9 cellular contexts compared by ENCODE assay signal in genomic region chr7:43586251-43586900, GRCh38. TPM values are rescaled to one million over a fixed set of nuclear protein-coding genes. Genes with fewer than 3 reads are reported as not detected.
DNase-seq lines count a peak whose midpoint lies in the region; ATAC-seq, FAIRE-seq and TF ChIP-seq lines count a peak whose summit lies in the region.
"Had no signal": no experiment of that assay in that cellular context is flagged by ENCODE, and none has a peak within 500 bp of the region (broad histone marks: within the 10 kb centered on the region; RNA-seq: fewer than 3 reads in every experiment).

No MANE protein-coding gene starts in this region.

- H3K27ac ChIP-seq in CD8-positive, alpha-beta T cell (ENCODE audit: low read depth, low read length) = peak overlapping the region; percentile 81
- H3K27ac ChIP-seq in gastrocnemius medialis = no peak overlapping the region

- POLR2A ChIA-PET in CD8-positive, alpha-beta T cell (lab: Charles Lee) = interaction anchor here (0.9 to 9.1 kb wide), 7 partner anchors 9 to 136 kb away, joined by 3 to 151 read pairs (median 6); no protein-coding TSS in a partner anchor

- intact Hi-C loops in CD8-positive, alpha-beta T cell (cut with DNase I, micrococcal nuclease) = loop anchor here in 1 of 2 experiments (2.0 kb wide), 1 partner anchor 26 kb away; no protein-coding TSS in a partner anchor
- intact Hi-C loops in gastrocnemius medialis (cut with DNase I; ENCODE audit: low total_unique reads) = loop anchor here (10.0 kb wide), 1 partner anchor 652 kb away; the partner anchor contains the start of genes MRPL32 and PSMA2
- intact Hi-C loops in posterior vena cava (cut with DNase I) = loop anchor here in 1 of 2 donors (10.0 kb wide), 1 partner anchor 58 kb away; no protein-coding TSS in a partner anchor

- H3K4me3 Mint-ChIP-seq in CD8-positive, alpha-beta T cell = peak overlapping the region; percentile 99
- peak overlapping the region; percentile 97 for H3K4me3 Mint-ChIP-seq in activated naive CD8-positive, alpha-beta T cell
- peak overlapping the region; percentile 93 for H3K4me3 Mint-ChIP-seq in memory B cell
- H3K4me3 Mint-ChIP-seq: GM23338 had no signal

- no peak for TF ChIP-seq CTCF in CD8-positive, alpha-beta T cell (IDR thresholded peaks at IDR 0.05)
- no peak for TF ChIP-seq CTCF in gastrocnemius medialis (IDR thresholded peaks at IDR 0.05 in 4 of 5, conservative IDR thresholded peaks at IDR 0.05 in 1 of 5)

- H3K27me3 Mint-ChIP-seq in CD8-positive, alpha-beta T cell (ENCODE audit: low read depth) = no peaks in the 10 kb centered on the region
- H3K27me3 Mint-ChIP-seq in activated naive CD8-positive, alpha-beta T cell = no peaks in the 10 kb centered on the region
- H3K27me3 Mint-ChIP-seq in memory B cell = peaks cover 3% of the 10 kb centered on the region

- H3K9me3 Mint-ChIP-seq in CD8-positive, alpha-beta T cell = no peaks in the 10 kb centered on the region
- no peaks in the 10 kb centered on the region for H3K9me3 Mint-ChIP-seq in activated naive CD8-positive, alpha-beta T cell (ENCODE audit: low read depth)
- no peaks in the 10 kb centered on the region for H3K9me3 Mint-ChIP-seq in memory B cell
- H3K9me3 Mint-ChIP-seq: GM23338 had no signal

- H3K4me1 Mint-ChIP-seq in CD8-positive, alpha-beta T cell (ENCODE audit: low read depth) = peaks cover 47% of the 10 kb centered on the region
- H3K4me1 Mint-ChIP-seq in activated naive CD8-positive, alpha-beta T cell (ENCODE audit: low read depth) = peaks cover 62% of the 10 kb centered on the region
- H3K4me1 Mint-ChIP-seq in memory B cell = peaks cover 40% of the 10 kb centered on the region

- in situ Hi-C loops in gastrocnemius medialis (cut with MboI; ENCODE audit: low sequenced_read_pairs in 4 of 4) = loop anchor here (10.0 to 25.0 kb wide), 3 partner anchors 108 to 251 kb away; no protein-coding TSS in a partner anchor

- peaks cover 54% of the 10 kb centered on the region for H3K36me3 Mint-ChIP-seq in CD8-positive, alpha-beta T cell
- H3K36me3 Mint-ChIP-seq in activated naive CD8-positive, alpha-beta T cell = no peaks in the 10 kb centered on the region
- peaks cover 2% of the 10 kb centered on the region for H3K36me3 Mint-ChIP-seq in memory B cell

- peak overlapping the region; percentile 87 for H3K4me3 ChIP-seq in CD8-positive, alpha-beta T cell (ENCODE audit: low read depth, low read length)
- no peak overlapping the region for H3K4me3 ChIP-seq in gastrocnemius medialis
- H3K4me3 ChIP-seq: GM23338 had no signal

- no peak for TF ChIP-seq POLR2A in GM18505 (IDR thresholded peaks at IDR 0.05; ENCODE audit: borderline replicate concordance, extremely low read depth, insufficient read depth, insufficient read length)
- TF ChIP-seq POLR2A in GM12892 (IDR thresholded peaks at IDR 0.05; ENCODE audit: low read depth, low read length) = no peak
- no peak for TF ChIP-seq POLR2A in gastrocnemius medialis (IDR thresholded peaks at IDR 0.05)

- CTCF ChIA-PET in CD8-positive, alpha-beta T cell (lab: Charles Lee) = interaction anchor here (2.2 to 11.1 kb wide), 5 partner anchors 25 to 113 kb away, joined by 6 to 433 read pairs (median 91); no protein-coding TSS in a partner anchor

- H3K36me3 ChIP-seq in CD8-positive, alpha-beta T cell (ENCODE audit: insufficient read depth, low read length) = no peaks in the 10 kb centered on the region
- H3K36me3 ChIP-seq in gastrocnemius medialis = no peaks in the 10 kb centered on the region

- peaks cover 44% of the 10 kb centered on the region for H3K4me1 ChIP-seq in CD8-positive, alpha-beta T cell (ENCODE audit: insufficient read depth, low read length)
- H3K4me1 ChIP-seq in gastrocnemius medialis = peaks cover 14 to 24% of the 10 kb centered on the region in 2 donors

- H3K27me3 ChIP-seq in CD8-positive, alpha-beta T cell (ENCODE audit: insufficient read depth, low read length) = no peaks in the 10 kb centered on the region
- H3K27me3 ChIP-seq in gastrocnemius medialis = no peaks in the 10 kb centered on the region

- peak; percentile 15 for ATAC-seq in CD8-positive, alpha-beta T cell
- ATAC-seq in memory B cell (ENCODE audit: low read depth) (no peak), GM18505 (IDR thresholded peaks at IDR 0.05; ENCODE audit: unreplicated experiment) (no peak), gastrocnemius medialis (no peak)
- ATAC-seq: GM23338 had no signal

- no peaks in the 10 kb centered on the region for H3K9me3 ChIP-seq in CD8-positive, alpha-beta T cell (ENCODE audit: low read length)
- no peaks in the 10 kb centered on the region for H3K9me3 ChIP-seq in gastrocnemius medialis

- FAIRE-seq in GM12892 (lab: Jason Lieb, UNC) = no peak

- H3K27ac Mint-ChIP-seq in CD8-positive, alpha-beta T cell = peak overlapping the region; percentile 99
- peak overlapping the region; percentile 97 for H3K27ac Mint-ChIP-seq in activated naive CD8-positive, alpha-beta T cell
- peak overlapping the region; percentile 97 for H3K27ac Mint-ChIP-seq in memory B cell
- H3K27ac Mint-ChIP-seq: GM23338 had no signal

- DNase-seq in CD8-positive, alpha-beta T cell = no peak
- DNase-seq in HT1080 (ENCODE audit: low read depth) (peak; percentile 41), memory B cell (ENCODE audit: low spot score in 2 of 2) (peak in 1 of 2 donors; percentile 12), GM12892 (ENCODE audit: insufficient read length) (no peak), gastrocnemius medialis (no peak), posterior vena cava (ENCODE audit: low spot score) (no peak)

RNA-seq across cellular contexts. Expression of gene STK17A, which starts 3.5 kb away (rescaled TPM):
- 100 to 1,000 TPM; 301 to 311 TPM for total RNA-seq in CD8-positive, alpha-beta T cell
- 64.7 and 69.8 TPM in 2 replicates for total RNA-seq in HT1080 (2014; rRNA removed; shearing (Covaris generic))
- 94.6 and 110 TPM in 2 replicates for polyA plus RNA-seq in HT1080 (2015; cell fraction: cytosol; rRNA removed)
- 105 and 106 TPM in 2 replicates for polyA plus RNA-seq in HT1080 (2015; cell fraction: nucleus; rRNA removed)
- 82.7 TPM for polyA plus RNA-seq in GM12892 (2012; ENCODE audit: missing spikeins)
- 10 to 100 TPM; 19.7 to 22.3 (median 21.4) TPM for total RNA-seq in gastrocnemius medialis
- 10 to 100 TPM; 21.1 to 32.2 TPM for total RNA-seq in posterior vena cava
